Comparison of ENCODE assay signal across 1 cellular context in the genomic region with DNA sequence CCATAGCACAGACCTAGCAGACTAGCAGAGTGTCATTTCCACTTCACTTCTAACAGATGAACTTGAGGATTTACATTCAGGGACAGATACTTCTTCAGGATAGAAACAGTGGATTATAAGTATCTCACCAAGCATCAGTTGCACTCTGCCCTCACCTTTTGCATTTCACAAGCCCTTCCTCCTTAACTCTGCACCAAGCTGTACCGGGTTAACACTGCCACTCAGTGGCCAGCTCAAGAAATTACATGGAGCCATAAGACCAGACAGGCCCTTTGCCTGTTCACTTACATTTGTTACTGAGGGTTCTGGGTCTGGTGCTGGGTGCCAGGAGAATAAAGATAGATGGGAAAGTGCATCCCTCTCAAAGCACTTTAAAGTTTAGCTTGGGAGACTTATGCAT.
TF ChIP-seq lines count a peak whose summit lies in the region.

No MANE protein-coding gene starts in this region.

TF ChIP-seq in H1, 55 proteins besides CTCF, POLR2A, EP300 and RAD21:
- TF ChIP-seq CHD2 (IDR thresholded peaks at IDR 0.05; ENCODE audit: low read length), result no peak
- TF ChIP-seq TEAD4 (IDR thresholded peaks at IDR 0.05; ENCODE audit: low read depth, low read length), result no peak
